In genomic region chr15:63042879-63043340, GRCh38 we compare ENCODE assay signal across 8 cellular contexts. TPM values are rescaled to one million over a fixed set of nuclear protein-coding genes. Genes with fewer than 3 reads are reported as not detected.
A peak's percentile ranks its signal among the peaks of the same experiment; 100 is the strongest.
DNase-seq lines count a peak whose midpoint lies in the region; TF ChIP-seq lines count a peak whose summit lies in the region.

No MANE protein-coding gene starts in this region.

- H3K9me3 Mint-ChIP-seq in glutamatergic neuron (ENCODE audit: unreplicated experiment) = peaks cover 2% of the 10 kb centered on the region
- no peaks in the 10 kb centered on the region for H3K9me3 Mint-ChIP-seq in progenitor cell of endocrine pancreas (ENCODE audit: low read depth)

- H3K36me3 Mint-ChIP-seq in glutamatergic neuron (ENCODE audit: unreplicated experiment) (no peaks in the 10 kb centered on the region), progenitor cell of endocrine pancreas (ENCODE audit: insufficient read depth) (no peaks in the 10 kb centered on the region)

- H3K27ac Mint-ChIP-seq in glutamatergic neuron (ENCODE audit: unreplicated experiment) (no peak overlapping the region), progenitor cell of endocrine pancreas (peak overlapping the region; percentile 87)

- H3K4me3 Mint-ChIP-seq in glutamatergic neuron (ENCODE audit: unreplicated experiment) (peak overlapping the region; percentile 89), progenitor cell of endocrine pancreas (ENCODE audit: low read depth) (peak overlapping the region; percentile 83)

- DNase-seq in WERI-Rb-1 (no peak), glutamatergic neuron (no peak), progenitor cell of endocrine pancreas (ENCODE audit: low spot score, unreplicated experiment) (no peak), AML-193 (lab: John Stamatoyannopoulos, UW) (no peak), HUDEP-2 (lab: John Stamatoyannopoulos, UW; ENCODE audit: unreplicated experiment in 76 of 76) (no peak), NCI-H1092 treated with DMSO at 0.1 percent for 48 hours (lab: John Stamatoyannopoulos, UW) (no peak), SK-N-DZ (ENCODE audit: low spot score) (no peak)

- H3K27me3 ChIP-seq in WERI-Rb-1 (ENCODE audit: insufficient read depth, low read depth, severe bottlenecking) = peaks cover 25% of the 10 kb centered on the region

- H3K4me1 Mint-ChIP-seq in glutamatergic neuron (ENCODE audit: low read depth, unreplicated experiment) = peaks cover 11% of the 10 kb centered on the region
- peaks cover 47% of the 10 kb centered on the region for H3K4me1 Mint-ChIP-seq in progenitor cell of endocrine pancreas (ENCODE audit: low read depth)

- peaks cover 16% of the 10 kb centered on the region for H3K27me3 Mint-ChIP-seq in glutamatergic neuron (ENCODE audit: unreplicated experiment)
- H3K27me3 Mint-ChIP-seq in progenitor cell of endocrine pancreas = peaks cover 15% of the 10 kb centered on the region

- H3K36me3 ChIP-seq in WERI-Rb-1 = no peaks in the 10 kb centered on the region

- H3K27ac ChIP-seq in WERI-Rb-1 = no peak overlapping the region

- H3K4me3 ChIP-seq in GM08714 (ENCODE audit: low read length) (peak overlapping the region; percentile 17; the same call in 1 of the 2 replicates), WERI-Rb-1 (ENCODE audit: low read depth, low read length) (peak overlapping the region; percentile 61)

- no peaks in the 10 kb centered on the region for H3K9me3 ChIP-seq in WERI-Rb-1 (ENCODE audit: severe bottlenecking)

- no peak for TF ChIP-seq CTCF in WERI-Rb-1 (IDR thresholded peaks at IDR 0.05; ENCODE audit: low read depth, low read length)
- TF ChIP-seq CTCF in glutamatergic neuron (IDR thresholded peaks at IDR 0.05; ENCODE audit: partially characterized antibody, unreplicated experiment) = no peak
- no peak for TF ChIP-seq CTCF in progenitor cell of endocrine pancreas (IDR thresholded peaks at IDR 0.05; ENCODE audit: unreplicated experiment)

RNA-seq across cellular contexts. Expression of gene TPM1, which starts 0.4 kb away (rescaled TPM):
- total RNA-seq in glutamatergic neuron (ENCODE audit: unreplicated experiment) = 255 TPM
- total RNA-seq in progenitor cell of endocrine pancreas = 284 and 300 TPM in 2 replicates
- 151 and 160 TPM in 2 replicates for polyA plus RNA-seq in SK-N-DZ (2014; cell fraction: cytosol; rRNA removed)
- 148 and 158 TPM in 2 replicates for polyA plus RNA-seq in SK-N-DZ (2014; cell fraction: nucleus; rRNA removed)
